ENCODE assay signal across 1 cellular context in the genomic region with DNA sequence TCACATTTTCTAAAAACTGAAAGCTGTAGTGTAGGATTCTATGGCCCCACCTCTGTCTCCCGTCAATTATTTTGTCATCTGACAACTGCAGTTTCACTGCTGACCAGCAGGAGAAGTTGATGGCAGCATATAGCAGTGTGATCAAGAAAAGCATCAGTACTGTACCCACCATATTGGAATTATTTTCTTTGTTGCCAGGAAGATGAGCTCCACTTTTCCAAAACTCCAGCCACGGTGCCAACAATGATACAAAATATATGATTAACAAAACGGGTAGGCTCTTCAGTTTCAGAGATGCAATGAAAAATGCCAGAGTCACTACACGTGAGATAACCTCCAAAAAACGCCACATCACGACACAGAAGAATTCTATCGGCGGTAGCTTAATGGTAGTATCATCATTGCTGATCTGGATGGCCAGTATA.
TF ChIP-seq lines count a peak whose summit lies in the region.

No MANE protein-coding gene starts in this region.

TF ChIP-seq in SK-N-SH treated with all-trans-retinoic acid at 6 μM for 48 hours, 23 proteins besides CTCF, POLR2A, EP300 and RAD21 (continued from another document):
- TF ChIP-seq PPARA (CRISPR knock-in tag; IDR thresholded peaks at IDR 0.05; ENCODE audit: borderline replicate concordance) (no peak), ZC3H10 (CRISPR knock-in tag; IDR thresholded peaks at IDR 0.05) (no peak), RARB (CRISPR knock-in tag; IDR thresholded peaks at IDR 0.05) (no peak), ZNF565 (CRISPR knock-in tag; conservative IDR thresholded peaks at IDR 0.05; ENCODE audit: low read depth) (no peak), GLIS3 (CRISPR knock-in tag; IDR thresholded peaks at IDR 0.05) (no peak), TOX (CRISPR knock-in tag; IDR thresholded peaks at IDR 0.05; ENCODE audit: borderline replicate concordance) (no peak), ARNTL (CRISPR knock-in tag; IDR thresholded peaks at IDR 0.05; ENCODE audit: borderline replicate concordance, low read depth) (no peak), ESRRG (CRISPR knock-in tag; IDR thresholded peaks at IDR 0.05) (no peak), ZFP30 (CRISPR knock-in tag; IDR thresholded peaks at IDR 0.05) (no peak)
- TF ChIP-seq, protein P1, sequence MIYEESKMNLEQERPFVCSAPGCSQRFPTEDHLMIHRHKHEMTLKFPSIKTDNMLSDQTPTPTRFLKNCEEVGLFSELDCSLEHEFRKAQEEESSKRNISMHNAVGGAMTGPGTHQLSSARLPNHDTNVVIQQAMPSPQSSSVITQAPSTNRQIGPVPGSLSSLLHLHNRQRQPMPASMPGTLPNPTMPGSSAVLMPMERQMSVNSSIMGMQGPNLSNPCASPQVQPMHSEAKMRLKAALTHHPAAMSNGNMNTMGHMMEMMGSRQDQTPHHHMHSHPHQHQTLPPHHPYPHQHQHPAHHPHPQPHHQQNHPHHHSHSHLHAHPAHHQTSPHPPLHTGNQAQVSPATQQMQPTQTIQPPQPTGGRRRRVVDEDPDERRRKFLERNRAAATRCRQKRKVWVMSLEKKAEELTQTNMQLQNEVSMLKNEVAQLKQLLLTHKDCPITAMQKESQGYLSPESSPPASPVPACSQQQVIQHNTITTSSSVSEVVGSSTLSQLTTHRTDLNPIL (CRISPR knock-in tag; IDR thresholded peaks at IDR 0.05; ENCODE audit: low read depth), result no peak
